ENCODE assay signal across 8 cellular contexts in genomic region chr3:57983734-57984518, GRCh38. TPM values are rescaled to one million over a fixed set of nuclear protein-coding genes. Genes with fewer than 3 reads are reported as not detected.
DNase-seq lines count a peak whose midpoint lies in the region; ATAC-seq, FAIRE-seq and TF ChIP-seq lines count a peak whose summit lies in the region.

No MANE protein-coding gene starts in this region.

- H3K9me3 Mint-ChIP-seq in activated naive CD4-positive, alpha-beta T cell treated with anti-CD3 and anti-CD28 coated beads, Interleukin-2, amount 10 ng/mL, durations not matched to agents 7 days and 5 days, result no peaks in the 10 kb centered on the region

- H3K27me3 Mint-ChIP-seq in activated naive CD4-positive, alpha-beta T cell treated with anti-CD3 and anti-CD28 coated beads, Interleukin-2, amount 10 ng/mL, durations not matched to agents 7 days and 5 days, result no peaks in the 10 kb centered on the region

- H3K4me1 Mint-ChIP-seq in activated naive CD4-positive, alpha-beta T cell treated with anti-CD3 and anti-CD28 coated beads, Interleukin-2, amount 10 ng/mL, durations not matched to agents 7 days and 5 days, result peaks cover 25% of the 10 kb centered on the region

- TF ChIP-seq CTCF in A549 (IDR thresholded peaks at IDR 0.05), result no peak
- no peak for TF ChIP-seq CTCF in Panc1 (IDR thresholded peaks at IDR 0.05)

- H3K4me1 ChIP-seq in A549 (peaks cover 63% of the 10 kb centered on the region), Panc1 (ENCODE audit: control insufficient read depth, insufficient read depth, low read length) (peaks cover 12% of the 10 kb centered on the region)

- POLR2A ChIA-PET in A549 (lab: Yijun Ruan, JAX), result interaction anchor here (1.5 kb wide), 1 partner anchor 25 kb away, joined by 4 read pairs; the partner anchor contains the start of gene FLNB
- POLR2A ChIA-PET in Panc1 (lab: Charles Lee), result no interaction called here

- H3K9me3 ChIP-seq in A549 (no peaks in the 10 kb centered on the region), Panc1 (ENCODE audit: control insufficient read depth, insufficient read depth, low read depth, low read length) (no peaks in the 10 kb centered on the region)

- ATAC-seq in A549 (peak; percentile 89 to 93), GM18909 (IDR thresholded peaks at IDR 0.05; ENCODE audit: poor library complexity, unreplicated experiment) (peak; percentile 98), HG03108 (IDR thresholded peaks at IDR 0.05; ENCODE audit: unreplicated experiment) (peak; percentile 97), Panc1 (peak; percentile 66)

- H3K4me2 ChIP-seq in A549, result peak overlapping the region; percentile 62

- H3K4me3 ChIP-seq in A549, result no peak overlapping the region
- no peak overlapping the region for H3K4me3 ChIP-seq in Panc1 (ENCODE audit: low read depth in 2 of 2, low read length in 2 of 2)

- TF ChIP-seq POLR2A in A549 (IDR thresholded peaks at IDR 0.05; ENCODE audit: low read length), result no peak

- no TSS peak for BruUV-seq in Panc1 (replicated peaks; lab: Mats Ljungman, UMichigan)

- H3K36me3 Mint-ChIP-seq in activated naive CD4-positive, alpha-beta T cell treated with anti-CD3 and anti-CD28 coated beads, Interleukin-2, amount 10 ng/mL, durations not matched to agents 7 days and 5 days, result no peaks in the 10 kb centered on the region

- FAIRE-seq in A549 (lab: Jason Lieb, UNC), result peak; percentile 89

- peak in 1 of 2 experiments; percentile 96 for DNase-seq in A549 (ENCODE audit: low read depth in 1 of 2, low spot score in 1 of 2)
- peak; percentile 61 for DNase-seq in Panc1 (ENCODE audit: low read depth, low spot score)
- DNase-seq in activated naive CD4-positive, alpha-beta T cell treated with anti-CD3 and anti-CD28 coated beads, Interleukin-2, amount 10 ng/mL, durations not matched to agents 7 days and 5 days, result peak; percentile 66
- peak; percentile 95 for DNase-seq in iris pigment epithelial cell (ENCODE audit: low read depth)
- peak; percentile 18 to 40 for DNase-seq in stimulated activated CD4-positive, alpha-beta T cell treated with anti-CD3 and anti-CD28 coated beads, Interleukin-4, amount 100 ng/mL, for 48 hours (ENCODE audit: low read depth in 2 of 2)
- no peak for DNase-seq in DMS153 treated with DMSO at 0.1 percent for 48 hours (lab: John Stamatoyannopoulos, UW; ENCODE audit: unreplicated experiment)

- H3K27me3 ChIP-seq in Panc1 (ENCODE audit: control insufficient read depth, insufficient read depth, low read length), result no peaks in the 10 kb centered on the region

- peak; percentile 76 to 90; a peak in 4 of 5 replicates for TF ChIP-seq EP300 in A549 (IDR thresholded peaks at IDR 0.05)

- peak in 1 of 2 experiments; percentile 38; a peak in 2 of 5 replicates for TF ChIP-seq RAD21 in A549 (conservative IDR thresholded peaks at IDR 0.05 in 1 of 2, IDR thresholded peaks at IDR 0.05 in 1 of 2)

- peak overlapping the region; percentile 92 to 98 for H3K27ac ChIP-seq in A549
- H3K27ac ChIP-seq in Panc1 (ENCODE audit: low read length), result peak overlapping the region; percentile 69

- intact Hi-C loops in Panc1 (cut with micrococcal nuclease; ENCODE audit: unreplicated experiment), result no loop called here

- no peaks in the 10 kb centered on the region for H3K36me3 ChIP-seq in Panc1 (ENCODE audit: control insufficient read depth, insufficient read depth, low read length)

- in situ Hi-C loops in Panc1 (cut with HindIII; ENCODE audit: low pct_unique_long_range_greater_than_20kb, low sequenced_read_pairs), result no loop called here

- H3K4me3 Mint-ChIP-seq in activated naive CD4-positive, alpha-beta T cell treated with anti-CD3 and anti-CD28 coated beads, Interleukin-2, amount 10 ng/mL, durations not matched to agents 7 days and 5 days, result no peak overlapping the region

- CTCF ChIA-PET in A549 (lab: Yijun Ruan, JAX), result interaction anchor here (0.8 to 1.7 kb wide), 3 partner anchors 10 to 25 kb away, joined by 3 to 6 read pairs (median 3); partner anchors contain the start of gene FLNB
- CTCF ChIA-PET in Panc1 (lab: Charles Lee), result interaction anchor here (1.3 kb wide), 1 partner anchor 20 kb away, joined by 7 read pairs; no protein-coding TSS in a partner anchor
- CTCF ChIA-PET in activated naive CD4-positive, alpha-beta T cell treated with anti-CD3 and anti-CD28 coated beads, Interleukin-2, amount 10 ng/mL, durations not matched to agents 7 days and 5 days (lab: Charles Lee), result interaction anchor here (0.9 to 1.0 kb wide), 2 partner anchors 15 to 194 kb away, joined by 3 read pairs; no protein-coding TSS in a partner anchor

- H3K27ac Mint-ChIP-seq in activated naive CD4-positive, alpha-beta T cell treated with anti-CD3 and anti-CD28 coated beads, Interleukin-2, amount 10 ng/mL, durations not matched to agents 7 days and 5 days, result peak overlapping the region; percentile 85

- 2% methylated on average over 5 of the region's 5 CpGs for WGBS in A549 (ENCODE audit: missing lambda C conversion rate)

TF ChIP-seq in A549, 52 proteins besides CTCF, POLR2A, EP300 and RAD21 (continues in another document):
- TF ChIP-seq PHF8 (IDR thresholded peaks at IDR 0.05; ENCODE audit: borderline replicate concordance, low read depth) (no peak), USF2 (IDR thresholded peaks at IDR 0.05) (no peak), EHF (CRISPR knock-in tag; IDR thresholded peaks at IDR 0.05) (no peak), SREBF2 (IDR thresholded peaks at IDR 0.05) (no peak), ZC3H11A (IDR thresholded peaks at IDR 0.05) (no peak), RCOR1 (IDR thresholded peaks at IDR 0.05; ENCODE audit: low read depth, low read length) (no peak), NR3C1 (IDR thresholded peaks at IDR 0.05) (no peak), BHLHE40 (IDR thresholded peaks at IDR 0.05; ENCODE audit: low read depth, low read length) (no peak), RFX5 (IDR thresholded peaks at IDR 0.05) (no peak), MAFK (IDR thresholded peaks at IDR 0.05; ENCODE audit: partially characterized antibody) (peak; percentile 98), JUNB (IDR thresholded peaks at IDR 0.05) (peak; percentile 90), HES2 (IDR thresholded peaks at IDR 0.05) (no peak)
- TF ChIP-seq, protein P1, sequence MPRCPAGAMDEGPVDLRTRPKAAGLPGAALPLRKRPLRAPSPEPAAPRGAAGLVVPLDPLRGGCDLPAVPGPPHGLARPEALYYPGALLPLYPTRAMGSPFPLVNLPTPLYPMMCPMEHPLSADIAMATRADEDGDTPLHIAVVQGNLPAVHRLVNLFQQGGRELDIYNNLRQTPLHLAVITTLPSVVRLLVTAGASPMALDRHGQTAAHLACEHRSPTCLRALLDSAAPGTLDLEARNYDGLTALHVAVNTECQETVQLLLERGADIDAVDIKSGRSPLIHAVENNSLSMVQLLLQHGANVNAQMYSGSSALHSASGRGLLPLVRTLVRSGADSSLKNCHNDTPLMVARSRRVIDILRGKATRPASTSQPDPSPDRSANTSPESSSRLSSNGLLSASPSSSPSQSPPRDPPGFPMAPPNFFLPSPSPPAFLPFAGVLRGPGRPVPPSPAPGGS (IDR thresholded peaks at IDR 0.05), result no peak; the same call in 2 of the 3 replicates
- TF ChIP-seq, protein P2, sequence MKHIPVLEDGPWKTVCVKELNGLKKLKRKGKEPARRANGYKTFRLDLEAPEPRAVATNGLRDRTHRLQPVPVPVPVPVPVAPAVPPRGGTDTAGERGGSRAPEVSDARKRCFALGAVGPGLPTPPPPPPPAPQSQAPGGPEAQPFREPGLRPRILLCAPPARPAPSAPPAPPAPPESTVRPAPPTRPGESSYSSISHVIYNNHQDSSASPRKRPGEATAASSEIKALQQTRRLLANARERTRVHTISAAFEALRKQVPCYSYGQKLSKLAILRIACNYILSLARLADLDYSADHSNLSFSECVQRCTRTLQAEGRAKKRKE (CRISPR knock-in tag; IDR thresholded peaks at IDR 0.05; ENCODE audit: low read depth), result no peak
- TF ChIP-seq, protein P3, sequence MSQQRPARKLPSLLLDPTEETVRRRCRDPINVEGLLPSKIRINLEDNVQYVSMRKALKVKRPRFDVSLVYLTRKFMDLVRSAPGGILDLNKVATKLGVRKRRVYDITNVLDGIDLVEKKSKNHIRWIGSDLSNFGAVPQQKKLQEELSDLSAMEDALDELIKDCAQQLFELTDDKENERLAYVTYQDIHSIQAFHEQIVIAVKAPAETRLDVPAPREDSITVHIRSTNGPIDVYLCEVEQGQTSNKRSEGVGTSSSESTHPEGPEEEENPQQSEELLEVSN (IDR thresholded peaks at IDR 0.05; ENCODE audit: borderline replicate concordance, low read depth), result 0 out of 2 replicates have a peak, but pooled peaks have one; percentile 14

RNA-seq across cellular contexts. Expression of gene FLNB, which starts 24.3 kb away (rescaled TPM):
- polyA plus RNA-seq in A549 (2011; rRNA removed) (387 and 439 TPM in 2 replicates), A549 (2017; fragmentation: RNase III; extraction: RNeasy Plus Mini Kit Qiagen cat#74134 plus additional on column Dnase treatment) (235 to 282 TPM (median 257 TPM) in 3 replicates)
- polyA plus RNA-seq in A549 (2012; cell fraction: cytosol; rRNA removed), result 153 and 161 TPM in 2 replicates
- 1,973 and 2,223 TPM in 2 replicates for polyA plus RNA-seq in A549 (2012; cell fraction: nucleus; rRNA removed)
- polyA minus RNA-seq in A549 (2011; rRNA and poly(A)+ RNA removed), result 1,159 and 1,213 TPM in 2 replicates
- total RNA-seq in Panc1 (2021; ENCODE audit: unreplicated experiment), result 309 TPM
- 366 TPM for polyA plus RNA-seq in Panc1 (2012; ENCODE audit: insufficient read length)
